In genomic region chr7:4642468-4643203, GRCh38 we compare ENCODE assay signal across 8 cellular contexts. TPM values are rescaled to one million over a fixed set of nuclear protein-coding genes. Genes with fewer than 3 reads are reported as not detected.
DNase-seq lines count a peak whose midpoint lies in the region; ATAC-seq and TF ChIP-seq lines count a peak whose summit lies in the region.

No MANE protein-coding gene starts in this region.

- intact Hi-C loops in thyroid gland (cut with DNase I): loop anchor here (5.0 kb wide), 2 partner anchors 35 to 110 kb away; no protein-coding TSS in a partner anchor

- ATAC-seq in activated T-cell treated with anti-CD3 and anti-CD28 coated beads, Interleukin-2, amount 50 U/mL, for 72 hours (replicated peaks in 1 of 2): peak in 1 of 2 donors; percentile 1

- peak overlapping the region; percentile 97 for H3K27ac ChIP-seq in layer of hippocampus (ENCODE audit: low read depth, low read length)
- H3K27ac ChIP-seq in thyroid gland: peak overlapping the region; percentile 50 to 92 (median 79)

- no peaks in the 10 kb centered on the region for H3K27me3 Mint-ChIP-seq in activated T-cell treated with anti-CD3 and anti-CD28 coated beads, Interleukin-2, amount 50 U/mL, for 72 hours (ENCODE audit: low read depth)
- no peaks in the 10 kb centered on the region for H3K27me3 Mint-ChIP-seq in activated naive CD8-positive, alpha-beta T cell treated with anti-CD3 and anti-CD28 coated beads for 36 hours

- DNase-seq in activated T-cell treated with anti-CD3 and anti-CD28 coated beads, Interleukin-2, amount 50 U/mL, for 72 hours: no peak
- no peak for DNase-seq in activated T-cell treated with anti-CD3 and anti-CD28 coated beads, Interleukin-2, amount 50 U/mL, for 1 hour
- no peak for DNase-seq in activated naive CD8-positive, alpha-beta T cell treated with anti-CD3 and anti-CD28 coated beads for 36 hours
- peak in 1 of 2 donors; percentile 15 for DNase-seq in thyroid gland
- DNase-seq in GM19238 (ENCODE audit: insufficient read length, low spot score): no peak
- no peak for DNase-seq in activated CD4-positive, alpha-beta T cell treated with anti-CD3 and anti-CD28 coated beads, Interleukin-2, amount 50 U/mL, for 48 hours
- no peak for DNase-seq in NCI-H2081 (lab: John Stamatoyannopoulos, UW)

- H3K36me3 Mint-ChIP-seq in activated T-cell treated with anti-CD3 and anti-CD28 coated beads, Interleukin-2, amount 50 U/mL, for 72 hours (ENCODE audit: insufficient read depth in 2 of 2): peaks cover 0 to 2% of the 10 kb centered on the region in 2 donors
- H3K36me3 Mint-ChIP-seq in activated naive CD8-positive, alpha-beta T cell treated with anti-CD3 and anti-CD28 coated beads for 36 hours: peaks cover 3% of the 10 kb centered on the region

- no peak for TF ChIP-seq POLR2A in thyroid gland (IDR thresholded peaks at IDR 0.05)

- H3K27me3 ChIP-seq in layer of hippocampus (ENCODE audit: control insufficient read depth, insufficient read depth, low read length) (no peaks in the 10 kb centered on the region), thyroid gland (no peaks in the 10 kb centered on the region)

- H3K4me1 ChIP-seq in thyroid gland: peaks cover 4 to 5% of the 10 kb centered on the region in 2 donors

- H3K4me3 Mint-ChIP-seq in activated T-cell treated with anti-CD3 and anti-CD28 coated beads, Interleukin-2, amount 50 U/mL, for 72 hours: peak overlapping the region; percentile 96 to 98
- H3K4me3 Mint-ChIP-seq in activated naive CD8-positive, alpha-beta T cell treated with anti-CD3 and anti-CD28 coated beads for 36 hours: peak overlapping the region; percentile 93

- no peaks in the 10 kb centered on the region for H3K9me3 ChIP-seq in thyroid gland

- H3K36me3 ChIP-seq in thyroid gland: no peaks in the 10 kb centered on the region

- H3K4me3 ChIP-seq in thyroid gland (replicated peaks in 1 of 3): peak overlapping the region in 2 of 3 donors; percentile 13 to 47

- H3K4me1 Mint-ChIP-seq in activated T-cell treated with anti-CD3 and anti-CD28 coated beads, Interleukin-2, amount 50 U/mL, for 72 hours (ENCODE audit: low read depth): peaks cover 15% of the 10 kb centered on the region
- peaks cover 9% of the 10 kb centered on the region for H3K4me1 Mint-ChIP-seq in activated naive CD8-positive, alpha-beta T cell treated with anti-CD3 and anti-CD28 coated beads for 36 hours

- no peaks in the 10 kb centered on the region for H3K9me3 Mint-ChIP-seq in activated T-cell treated with anti-CD3 and anti-CD28 coated beads, Interleukin-2, amount 50 U/mL, for 72 hours
- H3K9me3 Mint-ChIP-seq in activated naive CD8-positive, alpha-beta T cell treated with anti-CD3 and anti-CD28 coated beads for 36 hours: no peaks in the 10 kb centered on the region

- peak overlapping the region; percentile 99 for H3K27ac Mint-ChIP-seq in activated T-cell treated with anti-CD3 and anti-CD28 coated beads, Interleukin-2, amount 50 U/mL, for 72 hours
- peak overlapping the region; percentile 94 for H3K27ac Mint-ChIP-seq in activated naive CD8-positive, alpha-beta T cell treated with anti-CD3 and anti-CD28 coated beads for 36 hours

- WGBS in thyroid gland, 2 donors: 68 to 70% methylated on average over 20 of the region's 20 CpGs

- TF ChIP-seq CTCF in thyroid gland (IDR thresholded peaks at IDR 0.05): no peak

RNA-seq across cellular contexts. Expression of gene FOXK1, which starts 39.5 kb away (rescaled TPM):
- total RNA-seq in activated T-cell treated with anti-CD3 and anti-CD28 coated beads, Interleukin-2, amount 50 U/mL, for 72 hours: 10 to 100 TPM; 38.6 to 41.0 TPM
- total RNA-seq in activated naive CD8-positive, alpha-beta T cell treated with anti-CD3 and anti-CD28 coated beads for 36 hours: 10 to 100 TPM; 38.1 to 38.2 TPM
- 10 to 100 TPM; 15.0 to 33.0 (median 20.7) TPM for total RNA-seq in thyroid gland
